20 cellular contexts compared by ENCODE assay signal in genomic region chr2:205778326-205778725, GRCh38.
"Had no signal": no experiment of that assay in that cellular context is flagged by ENCODE, and none has a peak within 500 bp of the region (broad histone marks: within the 10 kb centered on the region; RNA-seq: fewer than 3 reads in every experiment).

No MANE protein-coding gene starts in this region.

- H3K9me3 ChIP-seq: ovary, psoas muscle, spleen, thyroid gland, uterus had no signal

- DNase-seq: activated CD4-positive, alpha-beta T cell treated with anti-CD3 and anti-CD28 coated beads for 1 hour; activated CD4-positive, alpha-beta T cell treated with anti-CD3 and anti-CD28 coated beads, Interleukin-2, amount 50 U/mL, for 48 hours; activated gamma-delta T cell; amygdala; caudate nucleus; dorsolateral prefrontal cortex; endodermal cell; head of caudate nucleus; kidney; left ventricle myocardium superior; mesendoderm; natural killer cell; ovary; psoas muscle; spleen; stimulated activated naive CD4-positive, alpha-beta T cell; T-helper 2 cell; thyroid gland; uterus; WERI-Rb-1 had no signal

- H3K4me1 ChIP-seq: psoas muscle, spleen, uterus had no signal

- ATAC-seq: left ventricle myocardium superior, natural killer cell, psoas muscle had no signal

- H3K27me3 ChIP-seq: ovary, thyroid gland, uterus had no signal

- H3K27ac ChIP-seq: dorsolateral prefrontal cortex, ovary, psoas muscle, spleen, thyroid gland, WERI-Rb-1 had no signal

- H3K4me3 ChIP-seq: dorsolateral prefrontal cortex, ovary, psoas muscle, spleen, thyroid gland, uterus had no signal

- H3K36me3 ChIP-seq: ovary, spleen, thyroid gland, uterus, WERI-Rb-1 had no signal
